Comparison of ENCODE assay signal across 18 cellular contexts in genomic region chr21:36926989-36927695, GRCh38. TPM values are rescaled to one million over a fixed set of nuclear protein-coding genes. Genes with fewer than 3 reads are reported as not detected.
DNase-seq lines count a peak whose midpoint lies in the region; ATAC-seq, FAIRE-seq and TF ChIP-seq lines count a peak whose summit lies in the region.
"Had no signal": no experiment of that assay in that cellular context is flagged by ENCODE, and none has a peak within 500 bp of the region (broad histone marks: within the 10 kb centered on the region; RNA-seq: fewer than 3 reads in every experiment).

No MANE protein-coding gene starts in this region.

- POLR2A ChIA-PET in naive thymus-derived CD4-positive, alpha-beta T cell (lab: Charles Lee), result no interaction called here

- FAIRE-seq in HTR-8/SVneo (lab: Jason Lieb, UNC), result peak; percentile 4

- peaks cover 0 to 17% (median 11%) of the 10 kb centered on the region in 7 donors for H3K4me1 Mint-ChIP-seq in naive thymus-derived CD4-positive, alpha-beta T cell

- no peaks in the 10 kb centered on the region for H3K4me1 ChIP-seq in naive thymus-derived CD4-positive, alpha-beta T cell (ENCODE audit: control insufficient read depth in 2 of 2, insufficient read depth in 2 of 2, low read length in 2 of 2)
- H3K4me1 ChIP-seq: thyroid gland had no signal

- H3K27ac ChIP-seq in C4-2B, result peak overlapping the region; percentile 5; the same call in 1 of the 2 replicates
- no peak overlapping the region for H3K27ac ChIP-seq in naive thymus-derived CD4-positive, alpha-beta T cell (ENCODE audit: low read depth, low read length)
- H3K27ac ChIP-seq: gastrocnemius medialis, GM23248, lower lobe of right lung, Peyer's patch, spleen, thyroid gland had no signal

- no peaks in the 10 kb centered on the region for H3K27me3 Mint-ChIP-seq in naive thymus-derived CD4-positive, alpha-beta T cell
- H3K27me3 Mint-ChIP-seq: activated naive CD8-positive, alpha-beta T cell treated with anti-CD3 and anti-CD28 coated beads, Interleukin-2, amount 10 ng/mL, durations not matched to agents 7 days and 5 days; CD4-positive, alpha-beta memory T cell; stimulated activated naive CD8-positive, alpha-beta T cell treated with anti-CD3 and anti-CD28 coated beads, Interleukin-15, Interleukin-2, amounts not matched to agents 100 ng/mL and 50 ng/mL, for 24 hours had no signal

- H3K27ac Mint-ChIP-seq in naive thymus-derived CD4-positive, alpha-beta T cell, result no peak overlapping the region
- H3K27ac Mint-ChIP-seq: activated naive CD8-positive, alpha-beta T cell treated with anti-CD3 and anti-CD28 coated beads, Interleukin-2, amount 10 ng/mL, durations not matched to agents 7 days and 5 days; CD4-positive, alpha-beta memory T cell; stimulated activated naive CD8-positive, alpha-beta T cell treated with anti-CD3 and anti-CD28 coated beads, Interleukin-15, Interleukin-2, amounts not matched to agents 100 ng/mL and 50 ng/mL, for 24 hours had no signal

- no peak for ATAC-seq in GM19023 (IDR thresholded peaks at IDR 0.05; ENCODE audit: unreplicated experiment)
- ATAC-seq in naive thymus-derived CD4-positive, alpha-beta T cell, result no peak

- peaks cover 0 to 5% (median 0%) of the 10 kb centered on the region in 3 experiments for H3K36me3 ChIP-seq in naive thymus-derived CD4-positive, alpha-beta T cell (ENCODE audit: control insufficient read depth in 2 of 3, insufficient read depth in 3 of 3, low read length in 3 of 3)
- H3K36me3 ChIP-seq: gastrocnemius medialis, Peyer's patch, thyroid gland had no signal

- no peak overlapping the region for H3K4me3 ChIP-seq in naive thymus-derived CD4-positive, alpha-beta T cell (ENCODE audit: low read length)
- H3K4me3 ChIP-seq: gastrocnemius medialis, GM23248, lower lobe of right lung, Peyer's patch, spleen, thyroid gland had no signal

- TF ChIP-seq CTCF in C4-2B (conservative IDR thresholded peaks at IDR 0.05), result no peak

- H3K36me3 Mint-ChIP-seq in naive thymus-derived CD4-positive, alpha-beta T cell, result peaks cover 0 to 16% (median 4%) of the 10 kb centered on the region in 5 donors
- H3K36me3 Mint-ChIP-seq: activated naive CD8-positive, alpha-beta T cell treated with anti-CD3 and anti-CD28 coated beads, Interleukin-2, amount 10 ng/mL, durations not matched to agents 7 days and 5 days had no signal

- no peaks in the 10 kb centered on the region for H3K27me3 ChIP-seq in naive thymus-derived CD4-positive, alpha-beta T cell (ENCODE audit: control insufficient read depth in 2 of 2, insufficient read depth in 2 of 2, low read length in 2 of 2)
- H3K27me3 ChIP-seq: gastrocnemius medialis, Peyer's patch, spleen, thyroid gland had no signal

- H3K9me3 Mint-ChIP-seq in naive thymus-derived CD4-positive, alpha-beta T cell, result no peaks in the 10 kb centered on the region
- H3K9me3 Mint-ChIP-seq: activated naive CD8-positive, alpha-beta T cell treated with anti-CD3 and anti-CD28 coated beads, Interleukin-2, amount 10 ng/mL, durations not matched to agents 7 days and 5 days; CD4-positive, alpha-beta memory T cell; stimulated activated naive CD8-positive, alpha-beta T cell treated with anti-CD3 and anti-CD28 coated beads, Interleukin-15, Interleukin-2, amounts not matched to agents 100 ng/mL and 50 ng/mL, for 24 hours had no signal

- CTCF ChIA-PET in naive thymus-derived CD4-positive, alpha-beta T cell (lab: Charles Lee), result interaction anchor here (0.6 to 4.7 kb wide), 5 partner anchors 341 to 423 kb away, joined by 3 to 33 read pairs (median 4); no protein-coding TSS in a partner anchor

- no peak overlapping the region for H3K4me3 Mint-ChIP-seq in naive thymus-derived CD4-positive, alpha-beta T cell
- H3K4me3 Mint-ChIP-seq: activated naive CD8-positive, alpha-beta T cell treated with anti-CD3 and anti-CD28 coated beads, Interleukin-2, amount 10 ng/mL, durations not matched to agents 7 days and 5 days; CD4-positive, alpha-beta memory T cell; stimulated activated naive CD8-positive, alpha-beta T cell treated with anti-CD3 and anti-CD28 coated beads, Interleukin-15, Interleukin-2, amounts not matched to agents 100 ng/mL and 50 ng/mL, for 24 hours had no signal

- H3K9me3 ChIP-seq in naive thymus-derived CD4-positive, alpha-beta T cell (ENCODE audit: control insufficient read depth in 2 of 3, low read length in 3 of 3), result no peaks in the 10 kb centered on the region
- H3K9me3 ChIP-seq: gastrocnemius medialis, lower lobe of right lung, Peyer's patch, spleen, thyroid gland had no signal

- DNase-seq in HTR-8/SVneo (ENCODE audit: insufficient read length, low spot score) (no peak), SHP77 (lab: John Stamatoyannopoulos, UW) (peak; percentile 6 to 55), left kidney (ENCODE audit: low read depth, low spot score) (peak; percentile 69), GM19240 (ENCODE audit: insufficient read length, low spot score) (no peak)
- no peak for DNase-seq in stimulated activated CD4-positive, alpha-beta T cell treated with anti-CD3 and anti-CD28 coated beads, Interleukin-15, amount 100 ng/mL, for 24 hours
- no peak for DNase-seq in naive thymus-derived CD4-positive, alpha-beta T cell
- DNase-seq: NCI-H187 treated with DMSO at 0.1 percent for 48 hours had no signal

- intact Hi-C loops in naive thymus-derived CD4-positive, alpha-beta T cell (cut with micrococcal nuclease), result loop anchor here (1.0 to 2.0 kb wide), 3 partner anchors 180 to 423 kb away; no protein-coding TSS in a partner anchor

RNA-seq across cellular contexts. Expression of gene HLCS, which starts 39.3 kb away (rescaled TPM):
- total RNA-seq in naive thymus-derived CD4-positive, alpha-beta T cell, result 10 to 100 TPM in 3 of 5 experiments, 1 to 10 TPM in 2; 8.8 to 19.3 (median 12.2) TPM
- polyA plus RNA-seq in naive thymus-derived CD4-positive, alpha-beta T cell, result 1 to 10 TPM; 7.0 to 8.0 TPM

Comparison
In these comparisons a context has a peak if more than half of its experiments do, and no peak if none do; other contexts are left out.
1. DNase-seq: peak in SHP77 (2 of 2) and left kidney (single experiment); none in HTR-8/SVneo (single experiment), stimulated activated CD4-positive, alpha-beta T cell treated with anti-CD3 and anti-CD28 coated beads, Interleukin-15, amount 100 ng/mL, for 24 hours (single experiment), naive thymus-derived CD4-positive, alpha-beta T cell (0 of 9) and GM19240 (single experiment).